Comparison of ENCODE assay signal across 13 cellular contexts in the genomic region with DNA sequence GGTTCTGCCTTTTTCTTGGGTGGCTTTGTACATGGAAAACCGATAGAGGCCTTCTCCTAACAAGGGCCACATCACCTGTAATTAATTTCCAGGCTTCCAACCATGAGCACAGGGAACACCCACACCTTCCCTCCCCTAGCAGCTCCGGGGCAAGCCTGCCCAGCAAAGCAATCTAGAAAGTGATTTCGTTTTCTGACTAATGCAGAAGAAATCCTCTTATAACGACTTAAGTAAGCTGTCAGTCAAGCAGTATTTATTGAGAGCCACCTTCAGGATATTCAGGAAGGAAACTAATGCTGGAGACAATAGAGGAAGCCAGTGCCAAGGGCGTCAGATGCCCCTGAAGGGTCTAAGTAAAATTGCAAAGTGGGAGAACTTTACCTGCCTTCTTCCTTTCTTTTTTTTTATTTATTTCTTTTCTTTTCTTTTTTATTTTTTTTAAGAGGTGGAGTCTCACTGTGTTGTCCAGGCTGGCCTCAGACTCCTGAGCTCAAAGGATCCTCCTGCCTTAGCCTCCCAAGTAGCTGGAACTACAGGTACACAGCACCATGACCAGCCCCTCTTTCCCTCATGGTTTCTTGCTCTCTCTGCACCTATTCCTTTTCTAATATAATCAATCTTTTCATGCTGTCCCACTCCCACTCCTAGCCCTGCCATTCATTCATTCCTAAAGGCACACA.
DNase-seq lines count a peak whose midpoint lies in the region; ATAC-seq and TF ChIP-seq lines count a peak whose summit lies in the region.
"Had no signal": no experiment of that assay in that cellular context is flagged by ENCODE, and none has a peak within 500 bp of the region (broad histone marks: within the 10 kb centered on the region; RNA-seq: fewer than 3 reads in every experiment).

No MANE protein-coding gene starts in this region.

- no peaks in the 10 kb centered on the region for H3K9me2 ChIP-seq in PC-3 (replicated peaks; ENCODE audit: low read length)

- POLR2A ChIA-PET in HEK293T (lab: Yijun Ruan, JAX) (no interaction called here), PC-3 (lab: Charles Lee; ENCODE audit: unreplicated experiment) (no interaction called here)

- DNase-seq in HEK293T (ENCODE audit: extremely low spot score) (no peak), PC-3 (peak; percentile 43), endodermal cell (peak; percentile 22), retinal pigment epithelial cell (ENCODE audit: low read depth) (peak; percentile 46), Right ventricle myocardium superior (no peak), vagina (ENCODE audit: extremely low spot score in 2 of 2) (no peak), NCI-H2107 (lab: John Stamatoyannopoulos, UW) (no peak)
- DNase-seq: H7, NCI-H146, NCI-H446, Peyer's patch, SIG-M5 had no signal

- peak overlapping the region; percentile 69 for H3K27ac Mint-ChIP-seq in endodermal cell

- 0 out of 2 replicates have a peak, but pooled peaks have one; percentile 33 for ATAC-seq in PC-3
- no peak for ATAC-seq in Right ventricle myocardium superior (ENCODE audit: poor library complexity)

- no peaks in the 10 kb centered on the region for H3F3A ChIP-seq in PC-3 (ENCODE audit: low read length, unreplicated experiment)

- H3K36me3 Mint-ChIP-seq in endodermal cell (ENCODE audit: low read depth), result peaks cover 8% of the 10 kb centered on the region

- H3K4me3 ChIP-seq in PC-3 (ENCODE audit: low read length), result no peak overlapping the region
- H3K4me3 ChIP-seq in endodermal cell (ENCODE audit: low read length), result no peak overlapping the region
- no peak overlapping the region for H3K4me3 ChIP-seq in retinal pigment epithelial cell (ENCODE audit: low read length)
- H3K4me3 ChIP-seq in vagina, result no peak overlapping the region
- H3K4me3 ChIP-seq: Peyer's patch had no signal

- H3K36me3 ChIP-seq in PC-3 (ENCODE audit: low read depth, low read length) (no peaks in the 10 kb centered on the region), endodermal cell (ENCODE audit: control insufficient read depth, insufficient read depth, low read length) (no peaks in the 10 kb centered on the region), vagina (no peaks in the 10 kb centered on the region)
- H3K36me3 ChIP-seq: Peyer's patch had no signal

- no peak overlapping the region for H3K27ac ChIP-seq in PC-3 (ENCODE audit: low read length)
- H3K27ac ChIP-seq in endodermal cell (ENCODE audit: low read depth, low read length), result no peak overlapping the region
- H3K27ac ChIP-seq in vagina, result no peak overlapping the region
- H3K27ac ChIP-seq: KMS-11, Peyer's patch had no signal

- no peaks in the 10 kb centered on the region for H3K27me3 ChIP-seq in PC-3 (ENCODE audit: low read length)
- no peaks in the 10 kb centered on the region for H3K27me3 ChIP-seq in endodermal cell (ENCODE audit: control insufficient read depth, insufficient read depth, low read length, poor library complexity, severe bottlenecking)
- no peaks in the 10 kb centered on the region for H3K27me3 ChIP-seq in vagina
- H3K27me3 ChIP-seq: Peyer's patch had no signal

- CTCF ChIA-PET in HEK293T (lab: Yijun Ruan, JAX) (no interaction called here), PC-3 (lab: Charles Lee) (interaction anchor here (0.7 kb wide), 1 partner anchor 10 kb away, joined by 3 read pairs; no protein-coding TSS in a partner anchor)

- H3K27me3 Mint-ChIP-seq in endodermal cell (ENCODE audit: insufficient read depth), result no peaks in the 10 kb centered on the region

- H3K4me1 Mint-ChIP-seq in endodermal cell, result peaks cover 32% of the 10 kb centered on the region

- peaks cover 40% of the 10 kb centered on the region for H3K9me3 Mint-ChIP-seq in endodermal cell

- intact Hi-C loops in PC-3 (cut with micrococcal nuclease) (no loop called here), Right ventricle myocardium superior (cut with DNase I) (no loop called here), vagina (cut with DNase I) (no loop called here)

- no peaks in the 10 kb centered on the region for H3K79me2 ChIP-seq in PC-3 (ENCODE audit: low read length)

- no peak overlapping the region for H3K4me3 Mint-ChIP-seq in endodermal cell

- no peak for TF ChIP-seq CTCF in PC-3 (conservative IDR thresholded peaks at IDR 0.05; ENCODE audit: low read depth, low read length)
- no peak for TF ChIP-seq CTCF in endodermal cell (conservative IDR thresholded peaks at IDR 0.05)
- TF ChIP-seq CTCF in retinal pigment epithelial cell (conservative IDR thresholded peaks at IDR 0.05; ENCODE audit: low read depth, low read length), result no peak
- no peak for TF ChIP-seq CTCF in vagina (IDR thresholded peaks at IDR 0.05)

- no peaks in the 10 kb centered on the region for H4K20me1 ChIP-seq in PC-3 (ENCODE audit: low read length)

- H3K9ac ChIP-seq in PC-3 (ENCODE audit: low read length) (no peak overlapping the region), endodermal cell (ENCODE audit: extremely low read depth, low read length, poor library complexity, severe bottlenecking) (peak overlapping the region; percentile 17)
- H3K9ac ChIP-seq: KMS-11 had no signal

- H3K9me3 ChIP-seq in PC-3 (ENCODE audit: low read length) (no peaks in the 10 kb centered on the region), endodermal cell (ENCODE audit: control insufficient read depth, low read length) (peaks cover 21% of the 10 kb centered on the region), vagina (no peaks in the 10 kb centered on the region)
- H3K9me3 ChIP-seq: Peyer's patch had no signal

- H2AFZ ChIP-seq in PC-3 (ENCODE audit: low read length), result no peak overlapping the region

- H3K4me1 ChIP-seq in PC-3 (ENCODE audit: insufficient read depth, low read length) (no peaks in the 10 kb centered on the region), endodermal cell (ENCODE audit: control insufficient read depth, insufficient read depth, low read length) (no peaks in the 10 kb centered on the region), vagina (no peaks in the 10 kb centered on the region)
- H3K4me1 ChIP-seq: Peyer's patch had no signal

- 62 to 79% methylated on average over 4 to 5 of the region's 5 CpGs for WGBS in endodermal cell (ENCODE audit: insufficient coverage in 1 of 2, insufficient read length in 1 of 2), 2 experiments

- no peak overlapping the region for H3K4me2 ChIP-seq in PC-3 (ENCODE audit: low read length)
- H3K4me2 ChIP-seq: KMS-11 had no signal

- TF ChIP-seq POLR2A in vagina (IDR thresholded peaks at IDR 0.05), result no peak

- no TSS peak for BruUV-seq in PC-3 (replicated peaks; lab: Mats Ljungman, UMichigan)

TF ChIP-seq in HEK293T, 16 proteins besides CTCF, POLR2A, EP300 and RAD21:
- no peak for TF ChIP-seq SUZ12 (IDR thresholded peaks at IDR 0.05)
- TF ChIP-seq, protein P1, sequence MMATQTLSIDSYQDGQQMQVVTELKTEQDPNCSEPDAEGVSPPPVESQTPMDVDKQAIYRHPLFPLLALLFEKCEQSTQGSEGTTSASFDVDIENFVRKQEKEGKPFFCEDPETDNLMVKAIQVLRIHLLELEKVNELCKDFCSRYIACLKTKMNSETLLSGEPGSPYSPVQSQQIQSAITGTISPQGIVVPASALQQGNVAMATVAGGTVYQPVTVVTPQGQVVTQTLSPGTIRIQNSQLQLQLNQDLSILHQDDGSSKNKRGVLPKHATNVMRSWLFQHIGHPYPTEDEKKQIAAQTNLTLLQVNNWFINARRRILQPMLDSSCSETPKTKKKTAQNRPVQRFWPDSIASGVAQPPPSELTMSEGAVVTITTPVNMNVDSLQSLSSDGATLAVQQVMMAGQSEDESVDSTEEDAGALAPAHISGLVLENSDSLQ (IDR thresholded peaks at IDR 0.05), result peak; percentile 43; the same call in 1 of the 2 replicates

Comparison
In these comparisons a context has a peak if more than half of its experiments do, and no peak if none do; other contexts are left out.
1. DNase-seq: peak in PC-3 (single experiment), endodermal cell (single experiment) and retinal pigment epithelial cell (single experiment); none in HEK293T (single experiment), Right ventricle myocardium superior (single experiment), vagina (0 of 2) and NCI-H2107 (single experiment).